20 cellular contexts compared by ENCODE assay signal in genomic region chr4:168188754-168189153, GRCh38.
DNase-seq lines count a peak whose midpoint lies in the region; ATAC-seq and TF ChIP-seq lines count a peak whose summit lies in the region.
"Had no signal": no experiment of that assay in that cellular context is flagged by ENCODE, and none has a peak within 500 bp of the region (broad histone marks: within the 10 kb centered on the region; RNA-seq: fewer than 3 reads in every experiment).

No MANE protein-coding gene starts in this region.

- H3K4me1 ChIP-seq in mucosa of descending colon (ENCODE audit: low read depth), result no peaks in the 10 kb centered on the region
- H3K4me1 ChIP-seq: right lobe of liver had no signal

- intact Hi-C loops in mucosa of descending colon (cut with DNase I, micrococcal nuclease) (no loop called here), Calu3 (cut with micrococcal nuclease; ENCODE audit: unreplicated experiment) (no loop called here)

- H3K9me3 Mint-ChIP-seq in WTC11 (peaks cover 9% of the 10 kb centered on the region), Calu3 (ENCODE audit: low read depth, unreplicated experiment) (peaks cover 3% of the 10 kb centered on the region)
- H3K9me3 Mint-ChIP-seq: activated CD8-positive, alpha-beta T cell treated with anti-CD3 and anti-CD28 coated beads for 36 hours had no signal

- no peak overlapping the region for H3K27ac Mint-ChIP-seq in WTC11
- no peak overlapping the region for H3K27ac Mint-ChIP-seq in Calu3 (ENCODE audit: unreplicated experiment)
- H3K27ac Mint-ChIP-seq: activated CD8-positive, alpha-beta T cell treated with anti-CD3 and anti-CD28 coated beads for 36 hours; mesothelial cell of epicardium had no signal

- ATAC-seq in GM18870 (IDR thresholded peaks at IDR 0.05; ENCODE audit: unreplicated experiment), result peak; percentile 87
- ATAC-seq in GM21529 (IDR thresholded peaks at IDR 0.05; ENCODE audit: unreplicated experiment), result peak; percentile 73
- ATAC-seq in HG03064 (IDR thresholded peaks at IDR 0.05; ENCODE audit: low read depth, unreplicated experiment), result peak; percentile 60
- ATAC-seq in mucosa of descending colon, result no peak
- ATAC-seq in WTC11, result no peak
- ATAC-seq in HG02938 (IDR thresholded peaks at IDR 0.05; ENCODE audit: unreplicated experiment), result no peak
- ATAC-seq: activated CD8-positive, alpha-beta T cell treated with anti-CD3 and anti-CD28 coated beads for 36 hours; K562; right lobe of liver had no signal

- DNase-seq in OCI-M1 (lab: John Stamatoyannopoulos, UW) (peak; percentile 57), mucosa of descending colon (no peak), WTC11 (ENCODE audit: low spot score) (no peak), Calu3 (no peak)
- DNase-seq: activated CD8-positive, alpha-beta T cell treated with anti-CD3 and anti-CD28 coated beads for 36 hours; cortex of kidney; erythroblast; GOT3; head of caudate nucleus; kidney; NCI-H1417 treated with DMSO at 0.1 percent for 48 hours; right lobe of liver; SK-N-SH; transverse colon had no signal

- no peaks in the 10 kb centered on the region for H3K4me1 Mint-ChIP-seq in WTC11
- H3K4me1 Mint-ChIP-seq in Calu3 (ENCODE audit: low read depth, unreplicated experiment), result no peaks in the 10 kb centered on the region
- H3K4me1 Mint-ChIP-seq: mesothelial cell of epicardium had no signal

- TF ChIP-seq CTCF in mucosa of descending colon (IDR thresholded peaks at IDR 0.05) (no peak), WTC11 (IDR thresholded peaks at IDR 0.05) (no peak), Calu3 (IDR thresholded peaks at IDR 0.05; ENCODE audit: unreplicated experiment) (no peak)

- no TSS peak for BruUV-seq in Calu3 (replicated peaks; lab: Mats Ljungman, UMichigan)

- H3K36me3 Mint-ChIP-seq in WTC11, result no peaks in the 10 kb centered on the region
- H3K36me3 Mint-ChIP-seq in Calu3 (ENCODE audit: insufficient read depth, unreplicated experiment), result peaks cover 5% of the 10 kb centered on the region
- H3K36me3 Mint-ChIP-seq: mesothelial cell of epicardium had no signal

- CTCF ChIA-PET in WTC11 (lab: Charles Lee), result no interaction called here
- CTCF ChIA-PET in Calu3 (lab: Charles Lee), result no interaction called here

- no peaks in the 10 kb centered on the region for H3K36me3 ChIP-seq in mucosa of descending colon (ENCODE audit: low read depth)
- H3K36me3 ChIP-seq: transverse colon had no signal

- H3K9me3 ChIP-seq in mucosa of descending colon, result no peaks in the 10 kb centered on the region
- H3K9me3 ChIP-seq: right lobe of liver, SK-N-SH, transverse colon had no signal

- POLR2A ChIA-PET in WTC11 (lab: Charles Lee), result no interaction called here

- H3K4me3 Mint-ChIP-seq in WTC11 (no peak overlapping the region), Calu3 (ENCODE audit: low read depth, unreplicated experiment) (no peak overlapping the region)
- H3K4me3 Mint-ChIP-seq: activated CD8-positive, alpha-beta T cell treated with anti-CD3 and anti-CD28 coated beads for 36 hours; mesothelial cell of epicardium had no signal

- H3K27me3 Mint-ChIP-seq in WTC11 (ENCODE audit: low read depth) (no peaks in the 10 kb centered on the region), Calu3 (ENCODE audit: unreplicated experiment) (no peaks in the 10 kb centered on the region)
- H3K27me3 Mint-ChIP-seq: activated CD8-positive, alpha-beta T cell treated with anti-CD3 and anti-CD28 coated beads for 36 hours had no signal

- no peak overlapping the region for H3K4me3 ChIP-seq in mucosa of descending colon
- H3K4me3 ChIP-seq: K562, right lobe of liver, transverse colon had no signal

TF ChIP-seq in WTC11, 78 proteins besides CTCF, POLR2A, EP300 and RAD21 (continues in another document):
- TF ChIP-seq MXD4 (CRISPR knock-in tag; IDR thresholded peaks at IDR 0.05; ENCODE audit: borderline replicate concordance) (no peak), NR2C2 (CRISPR knock-in tag; IDR thresholded peaks at IDR 0.05) (no peak), ZBTB43 (CRISPR knock-in tag; IDR thresholded peaks at IDR 0.05) (no peak), AR (CRISPR knock-in tag; IDR thresholded peaks at IDR 0.05) (no peak), ATF2 (CRISPR knock-in tag; IDR thresholded peaks at IDR 0.05; ENCODE audit: borderline replicate concordance, low read depth) (no peak), ATF1 (CRISPR knock-in tag; IDR thresholded peaks at IDR 0.05) (no peak), EMX1 (CRISPR knock-in tag; IDR thresholded peaks at IDR 0.05) (no peak), ZNF416 (CRISPR knock-in tag; IDR thresholded peaks at IDR 0.05) (no peak), ZSCAN18 (CRISPR knock-in tag; IDR thresholded peaks at IDR 0.05) (no peak), JUN (CRISPR knock-in tag; IDR thresholded peaks at IDR 0.05) (no peak), SP1 (CRISPR knock-in tag; conservative IDR thresholded peaks at IDR 0.05) (no peak), ZNF263 (CRISPR knock-in tag; IDR thresholded peaks at IDR 0.05; ENCODE audit: low read depth) (no peak)

Comparison
In these comparisons a context has a peak if more than half of its experiments do, and no peak if none do; other contexts are left out.
1. ATAC-seq: peak in GM18870 (single experiment), GM21529 (single experiment) and HG03064 (single experiment); none in mucosa of descending colon (single experiment), WTC11 (single experiment) and HG02938 (single experiment).